In genomic region chr13:27679396-27679795, GRCh38 we compare ENCODE assay signal across 28 cellular contexts. TPM values are rescaled to one million over a fixed set of nuclear protein-coding genes. Genes with fewer than 3 reads are reported as not detected.
DNase-seq lines count a peak whose midpoint lies in the region; ATAC-seq, FAIRE-seq and TF ChIP-seq lines count a peak whose summit lies in the region.
"Had no signal": no experiment of that assay in that cellular context is flagged by ENCODE, and none has a peak within 500 bp of the region (broad histone marks: within the 10 kb centered on the region; RNA-seq: fewer than 3 reads in every experiment).

No MANE protein-coding gene starts in this region.

- H3K27ac Mint-ChIP-seq in CD4-positive, alpha-beta memory T cell = no peak overlapping the region
- H3K27ac Mint-ChIP-seq: CD4-positive, alpha-beta T cell; IgD-negative memory B cell had no signal

- no TSS peak for BruUV-seq in HepG2 (replicated peaks; lab: Mats Ljungman, UMichigan)

- CTCF ChIA-PET in HepG2 (lab: Yijun Ruan, JAX; ENCODE audit: low intra/inter-chr PET ratio, low total read pairs) = no interaction called here
- CTCF ChIA-PET in CD4-positive, alpha-beta memory T cell (lab: Charles Lee; ENCODE audit: partially characterized antibody) = no interaction called here

- no peak overlapping the region for H3K9ac ChIP-seq in HepG2 (ENCODE audit: insufficient read depth, low read depth, low read length)
- H3K9ac ChIP-seq: BLaER1 treated with 17β-estradiol and CSF1 and Interleukin-3, amounts not matched to agents 10 nM and 100 nM had no signal

- H3K27ac ChIP-seq in HepG2 (ENCODE audit: extremely low read length, insufficient read depth, low read length) (no peak overlapping the region), right lobe of liver (no peak overlapping the region), RWPE2 (ENCODE audit: poor library complexity, severe bottlenecking) (peak overlapping the region; percentile 75)
- H3K27ac ChIP-seq in CD4-positive, alpha-beta memory T cell (ENCODE audit: low read depth, low read length) = no peak overlapping the region
- H3K27ac ChIP-seq: BLaER1 treated with 17β-estradiol and CSF1 and Interleukin-3, amounts not matched to agents 10 nM and 100 nM; SJCRH30 had no signal

- no peaks in the 10 kb centered on the region for H3K79me2 ChIP-seq in HepG2 (ENCODE audit: insufficient read depth, low read length)

- H3K9me3 Mint-ChIP-seq in CD4-positive, alpha-beta memory T cell = peaks cover 0 to 3% (median 0%) of the 10 kb centered on the region in 8 donors

- H3K9me3 ChIP-seq in HepG2 (ENCODE audit: low read length) (no peaks in the 10 kb centered on the region), right lobe of liver (no peaks in the 10 kb centered on the region), RWPE2 (ENCODE audit: severe bottlenecking) (no peaks in the 10 kb centered on the region)
- no peaks in the 10 kb centered on the region for H3K9me3 ChIP-seq in CD4-positive, alpha-beta memory T cell (ENCODE audit: control insufficient read depth in 1 of 2, low read length in 2 of 2)
- H3K9me3 ChIP-seq: Caco-2, SJCRH30 had no signal

- no peak overlapping the region for H3K4me2 ChIP-seq in HepG2 (ENCODE audit: low read depth, low read length)
- H3K4me2 ChIP-seq: BLaER1 treated with 17β-estradiol and CSF1 and Interleukin-3, amounts not matched to agents 10 nM and 100 nM had no signal

- ATAC-seq in HepG2 (no peak), right lobe of liver (no peak), RWPE2 (ENCODE audit: low read depth) (peak; percentile 16; the same call in 1 of the 3 replicates), esophagus mucosa (peak; percentile 39), Right ventricle myocardium superior (ENCODE audit: poor library complexity) (no peak)
- ATAC-seq: Panc1, SK-N-SH treated with all-trans-retinoic acid at 6 μM for 48 hours had no signal

- H3K27me3 ChIP-seq in HepG2 (ENCODE audit: control insufficient read depth in 1 of 2, insufficient read depth in 2 of 2, low read length in 2 of 2) (no peaks in the 10 kb centered on the region), right lobe of liver (no peaks in the 10 kb centered on the region), RWPE2 (ENCODE audit: insufficient read depth, poor library complexity, severe bottlenecking) (no peaks in the 10 kb centered on the region)
- peaks cover 12% of the 10 kb centered on the region for H3K27me3 ChIP-seq in CD4-positive, alpha-beta memory T cell (ENCODE audit: insufficient read depth, low read length)
- H3K27me3 ChIP-seq: BLaER1 treated with 17β-estradiol and CSF1 and Interleukin-3, amounts not matched to agents 10 nM and 100 nM; SJCRH30 had no signal

- POLR2A ChIA-PET in HepG2 (lab: Yijun Ruan, JAX) = no interaction called here
- POLR2A ChIA-PET in CD4-positive, alpha-beta memory T cell (lab: Charles Lee; ENCODE audit: partially characterized antibody) = no interaction called here

- no peaks in the 10 kb centered on the region for H3K4me1 Mint-ChIP-seq in CD4-positive, alpha-beta memory T cell
- H3K4me1 Mint-ChIP-seq: IgD-negative memory B cell had no signal

- no peak for TF ChIP-seq CTCF in HepG2 (CRISPR knock-in tag; IDR thresholded peaks at IDR 0.05)
- TF ChIP-seq CTCF in right lobe of liver (IDR thresholded peaks at IDR 0.05) = no peak
- no peak for TF ChIP-seq CTCF in RWPE2 (IDR thresholded peaks at IDR 0.05; ENCODE audit: poor library complexity, severe bottlenecking)

- DNase-seq in HepG2 (ENCODE audit: low spot score) (peak; percentile 16), right lobe of liver (no peak), RWPE2 (ENCODE audit: low spot score) (no peak), dedifferentiated amniotic fluid mesenchymal stem cell (ENCODE audit: extremely low spot score) (no peak), Right ventricle myocardium superior (no peak)
- DNase-seq in CD4-positive, alpha-beta memory T cell = no peak
- DNase-seq: AML-193; Caco-2; CD4-positive, alpha-beta T cell; DMS79 treated with DMSO at 0.1 percent for 48 hours; HCEC 1CT; NCI-H1048; NCI-H1436; NCI-H187; NCI-H2081 treated with DMSO at 0.1 percent for 48 hours; NCI-H2171; NCI-H226; NCI-H510A; NCI-H69; SJCRH30 had no signal

- H3K4me3 Mint-ChIP-seq in CD4-positive, alpha-beta memory T cell = no peak overlapping the region
- H3K4me3 Mint-ChIP-seq: CD4-positive, alpha-beta T cell; IgD-negative memory B cell had no signal

- H3K36me3 Mint-ChIP-seq in CD4-positive, alpha-beta memory T cell = no peaks in the 10 kb centered on the region

- peaks cover 12% of the 10 kb centered on the region; the same call in 1 of the 2 replicates for H3K4me1 ChIP-seq in HepG2 (ENCODE audit: insufficient read depth, low read length)
- no peaks in the 10 kb centered on the region for H3K4me1 ChIP-seq in right lobe of liver
- peaks cover 12% of the 10 kb centered on the region for H3K4me1 ChIP-seq in RWPE2 (ENCODE audit: insufficient read depth, poor library complexity, severe bottlenecking)
- no peaks in the 10 kb centered on the region for H3K4me1 ChIP-seq in CD4-positive, alpha-beta memory T cell (ENCODE audit: insufficient read depth, low read length)
- H3K4me1 ChIP-seq: BLaER1 treated with 17β-estradiol and CSF1 and Interleukin-3, amounts not matched to agents 10 nM and 100 nM; Caco-2; SJCRH30 had no signal

- no peak for TF ChIP-seq RAD21 in HepG2 (CRISPR knock-in tag; IDR thresholded peaks at IDR 0.05)

- no peak overlapping the region for H2AFZ ChIP-seq in HepG2 (ENCODE audit: low read length)

- H4K20me1 ChIP-seq in HepG2 (ENCODE audit: insufficient read depth, low read length) = no peaks in the 10 kb centered on the region
- H4K20me1 ChIP-seq: BLaER1 treated with 17β-estradiol and CSF1 and Interleukin-3, amounts not matched to agents 10 nM and 100 nM had no signal

- no peak for FAIRE-seq in HepG2 (lab: Jason Lieb, UNC)
- FAIRE-seq: GM12892, GM19239, H1 had no signal

- H3K36me3 ChIP-seq in HepG2 (replicated peaks in 1 of 2; ENCODE audit: control insufficient read depth in 1 of 2, insufficient read depth in 2 of 2, low read length in 2 of 2) (no peaks in the 10 kb centered on the region), right lobe of liver (no peaks in the 10 kb centered on the region), RWPE2 (ENCODE audit: low read depth) (no peaks in the 10 kb centered on the region)
- H3K36me3 ChIP-seq in CD4-positive, alpha-beta memory T cell (ENCODE audit: insufficient read depth, low read length) = no peaks in the 10 kb centered on the region
- H3K36me3 ChIP-seq: BLaER1 treated with 17β-estradiol and CSF1 and Interleukin-3, amounts not matched to agents 10 nM and 100 nM; SJCRH30 had no signal

- peaks cover 14 to 22% of the 10 kb centered on the region in 2 donors for H3K27me3 Mint-ChIP-seq in CD4-positive, alpha-beta memory T cell

- intact Hi-C loops in HepG2 (cut with micrococcal nuclease; ENCODE audit: unreplicated experiment) (no loop called here), right lobe of liver (cut with DNase I) (no loop called here), Right ventricle myocardium superior (cut with DNase I) (no loop called here)
- intact Hi-C loops in CD4-positive, alpha-beta memory T cell (cut with micrococcal nuclease) = no loop called here

- in situ Hi-C loops in HepG2 (cut with HindIII; ENCODE audit: extremely low pct_ligation_motif_present, low pct_unique_long_range_greater_than_20kb) = no loop called here

- TF ChIP-seq POLR2A in HepG2 (IDR thresholded peaks at IDR 0.05; ENCODE audit: insufficient read depth in 1 of 2, low read depth in 2 of 2, low read length in 2 of 2) (no peak), right lobe of liver (IDR thresholded peaks at IDR 0.05) (no peak)

- H3K4me3 ChIP-seq in HepG2 (replicated peaks in 1 of 3; ENCODE audit: insufficient read depth in 1 of 3, low read depth in 2 of 3, low read length in 3 of 3) = no peak overlapping the region
- no peak overlapping the region for H3K4me3 ChIP-seq in right lobe of liver
- no peak overlapping the region for H3K4me3 ChIP-seq in RWPE2 (ENCODE audit: severe bottlenecking)
- H3K4me3 ChIP-seq in CD4-positive, alpha-beta memory T cell (ENCODE audit: low read length in 2 of 2) = no peak overlapping the region
- H3K4me3 ChIP-seq: BLaER1 treated with 17β-estradiol and CSF1 and Interleukin-3, amounts not matched to agents 10 nM and 100 nM; SJCRH30 had no signal

- no peak for TF ChIP-seq EP300 in HepG2 (IDR thresholded peaks at IDR 0.05; ENCODE audit: low read depth in 2 of 2, low read length in 2 of 2)
- TF ChIP-seq EP300 in HepG2 (CRISPR knock-in tag; IDR thresholded peaks at IDR 0.05; ENCODE audit: borderline replicate concordance) = no peak

- WGBS in HepG2 (ENCODE audit: low lambda C conversion rate) = 88% methylated on average over 1 of the region's 1 CpG
- no CpG with 5 or more reads among the region's 1 CpG for WGBS in right lobe of liver (ENCODE audit: insufficient coverage, low coverage, low lambda C conversion rate, missing lambda C conversion rate)

RNA-seq across cellular contexts. Expression of gene POLR1D, which starts 57.7 kb away (rescaled TPM):
- 181 and 183 TPM in 2 replicates for total RNA-seq in HepG2 (2016; rRNA removed; fragmentation: Illumina TruSeq; extraction: Trizol)
- 246 and 252 TPM in 2 replicates for total RNA-seq in HepG2 (2016; cell fraction: cytosol; rRNA removed; fragmentation: Illumina TruSeq; extraction: Trizol; ENCODE audit: low read depth)
- total RNA-seq in HepG2 (2016; cell fraction: insoluble cytoplasmic fraction; rRNA removed; fragmentation: Illumina TruSeq; extraction: Trizol) = 190 and 194 TPM in 2 replicates
- 347 and 379 TPM in 2 replicates for total RNA-seq in HepG2 (2016; cell fraction: membrane; rRNA removed; fragmentation: Illumina TruSeq; extraction: Trizol)
- total RNA-seq in HepG2 (2016; cell fraction: nucleus; rRNA removed; fragmentation: Illumina TruSeq; extraction: Trizol) = 101 and 102 TPM in 2 replicates
- 406 and 490 TPM in 2 replicates for polyA plus RNA-seq in HepG2 (2011; rRNA removed)
- polyA plus RNA-seq in HepG2 (2011; cell fraction: cytosol; rRNA removed) = 328 and 389 TPM in 2 replicates
- polyA plus RNA-seq in HepG2 (2011; cell fraction: nucleus; rRNA removed) = 165 and 181 TPM in 2 replicates
- 441 and 562 TPM in 2 replicates for polyA plus RNA-seq in HepG2 (2012)
- polyA plus RNA-seq in HepG2 (2016; cell fraction: cytosol; fragmentation: Illumina TruSeq; extraction: Trizol; ENCODE audit: low read depth) = 296 and 321 TPM in 2 replicates
- 226 and 233 TPM in 2 replicates for polyA plus RNA-seq in HepG2 (2016; cell fraction: insoluble cytoplasmic fraction; fragmentation: Illumina TruSeq; extraction: Trizol; ENCODE audit: low read depth)
- polyA plus RNA-seq in HepG2 (2016; cell fraction: membrane; fragmentation: Illumina TruSeq; extraction: Trizol; ENCODE audit: low read depth) = 377 and 388 TPM in 2 replicates
- 205 and 216 TPM in 2 replicates for polyA plus RNA-seq in HepG2 (2016; cell fraction: nucleus; fragmentation: Illumina TruSeq; extraction: Trizol; ENCODE audit: insufficient read depth, low read depth)
- 26.6 and 51.6 TPM in 2 replicates for polyA minus RNA-seq in HepG2 (2011; rRNA and poly(A)+ RNA removed; ENCODE audit: low replicate concordance)
- 99.7 and 122 TPM in 2 replicates for polyA minus RNA-seq in HepG2 (2011; cell fraction: cytosol; rRNA and poly(A)+ RNA removed)
- 54.1 and 77.7 TPM in 2 replicates for polyA minus RNA-seq in HepG2 (2011; cell fraction: nucleus; rRNA and poly(A)+ RNA removed)
- total RNA-seq in right lobe of liver = 10 to 100 TPM; 34.9 to 56.2 (median 46.6) TPM
- total RNA-seq in esophagus mucosa = 121 TPM
- 81.1 TPM for total RNA-seq in Right ventricle myocardium superior
- total RNA-seq in CD4-positive, alpha-beta memory T cell = 100 to 1,000 TPM; 152 TPM
- polyA plus RNA-seq in CD4-positive, alpha-beta memory T cell = 100 to 1,000 TPM; 117 to 141 TPM

RNA-seq across cellular contexts. Expression of gene LNX2, which starts 59.1 kb away (rescaled TPM):
- 9.7 and 13.1 TPM in 2 replicates for total RNA-seq in HepG2 (2016; rRNA removed; fragmentation: Illumina TruSeq; extraction: Trizol)
- 3.3 and 3.9 TPM in 2 replicates for total RNA-seq in HepG2 (2016; cell fraction: cytosol; rRNA removed; fragmentation: Illumina TruSeq; extraction: Trizol; ENCODE audit: low read depth)
- total RNA-seq in HepG2 (2016; cell fraction: insoluble cytoplasmic fraction; rRNA removed; fragmentation: Illumina TruSeq; extraction: Trizol) = 9.5 and 13.3 TPM in 2 replicates
- total RNA-seq in HepG2 (2016; cell fraction: membrane; rRNA removed; fragmentation: Illumina TruSeq; extraction: Trizol) = 4.9 and 5.9 TPM in 2 replicates
- total RNA-seq in HepG2 (2016; cell fraction: nucleus; rRNA removed; fragmentation: Illumina TruSeq; extraction: Trizol) = 9.0 and 9.9 TPM in 2 replicates
- 8.1 and 9.2 TPM in 2 replicates for polyA plus RNA-seq in HepG2 (2011; rRNA removed)
- polyA plus RNA-seq in HepG2 (2011; cell fraction: cytosol; rRNA removed) = 5.4 and 6.7 TPM in 2 replicates
- polyA plus RNA-seq in HepG2 (2011; cell fraction: nucleus; rRNA removed) = 4.8 and 5.3 TPM in 2 replicates
- 6.9 and 8.2 TPM in 2 replicates for polyA plus RNA-seq in HepG2 (2012)
- 0.50 and 0.63 TPM in 2 replicates for polyA plus RNA-seq in HepG2 (2016; cell fraction: cytosol; fragmentation: Illumina TruSeq; extraction: Trizol; ENCODE audit: low read depth)
- 14.1 and 14.2 TPM in 2 replicates for polyA plus RNA-seq in HepG2 (2016; cell fraction: insoluble cytoplasmic fraction; fragmentation: Illumina TruSeq; extraction: Trizol; ENCODE audit: low read depth)
- polyA plus RNA-seq in HepG2 (2016; cell fraction: membrane; fragmentation: Illumina TruSeq; extraction: Trizol; ENCODE audit: low read depth) = 2.3 and 3.1 TPM in 2 replicates
- 7.6 and 7.8 TPM in 2 replicates for polyA plus RNA-seq in HepG2 (2016; cell fraction: nucleus; fragmentation: Illumina TruSeq; extraction: Trizol; ENCODE audit: insufficient read depth, low read depth)
- 11.6 and 15.0 TPM in 2 replicates for polyA minus RNA-seq in HepG2 (2011; rRNA and poly(A)+ RNA removed; ENCODE audit: low replicate concordance)
- 12.0 and 13.0 TPM in 2 replicates for polyA minus RNA-seq in HepG2 (2011; cell fraction: cytosol; rRNA and poly(A)+ RNA removed)
- polyA minus RNA-seq in HepG2 (2011; cell fraction: nucleus; rRNA and poly(A)+ RNA removed) = 24.6 and 26.7 TPM in 2 replicates
- 10 to 100 TPM in 5 of 6 experiments, 1 to 10 TPM in 1; 9.5 to 28.3 (median 19.6) TPM for total RNA-seq in right lobe of liver
- total RNA-seq in esophagus mucosa = 13.5 TPM
- total RNA-seq in Right ventricle myocardium superior = 9.7 TPM
- 10 to 100 TPM; 11.8 to 13.0 TPM for total RNA-seq in CD4-positive, alpha-beta memory T cell
- 1 to 10 TPM; 6.6 to 6.8 TPM for polyA plus RNA-seq in CD4-positive, alpha-beta memory T cell

Comparison
In these comparisons a context has a peak if more than half of its experiments do, and no peak if none do; other contexts are left out.
1. ATAC-seq: peak in RWPE2 (single experiment) and esophagus mucosa (single experiment); none in HepG2 (single experiment), right lobe of liver (0 of 4) and Right ventricle myocardium superior (single experiment).